20 cellular contexts compared by ENCODE assay signal in genomic region chr3:123869165-123869564, GRCh38. TPM values are rescaled to one million over a fixed set of nuclear protein-coding genes. Genes with fewer than 3 reads are reported as not detected.
"Had no signal": no experiment of that assay in that cellular context is flagged by ENCODE, and none has a peak within 500 bp of the region (broad histone marks: within the 10 kb centered on the region; RNA-seq: fewer than 3 reads in every experiment).

No MANE protein-coding gene starts in this region.

- H3K27me3 ChIP-seq: colonic mucosa, hepatocyte, left lung, neutrophil, transverse colon, vagina had no signal

- H3K79me2 ChIP-seq: hepatocyte, parathyroid adenoma had no signal

- ATAC-seq: activated CD8-positive, alpha-beta memory T cell treated with anti-CD3 and anti-CD28 coated beads, Interleukin-2, amount 10 ng/mL, durations not matched to agents 7 days and 5 days; activated naive CD8-positive, alpha-beta T cell treated with anti-CD3 and anti-CD28 coated beads, Interleukin-2, amount 50 U/mL, for 24 hours; esophagus mucosa; left lung; mucosa of descending colon; naive thymus-derived CD8-positive, alpha-beta T cell; stimulated activated memory B cell treated with anti-CD40 and anti-IgM and Interleukin-4, amounts not matched to agents 10 μg/mL and 1 μg/mL and 100 μg/mL, for 72 hours had no signal

- H3K4me2 ChIP-seq: hepatocyte had no signal

- H3K27ac ChIP-seq: colonic mucosa, hepatocyte, left lung, neutrophil, parathyroid adenoma, transverse colon, vagina had no signal

- H3K4me3 ChIP-seq: colonic mucosa, hepatocyte, left lung, mucosa of descending colon, transverse colon, vagina had no signal

- H2AFZ ChIP-seq: hepatocyte, parathyroid adenoma had no signal

- DNase-seq: activated CD4-positive, alpha-beta T cell treated with anti-CD3 and anti-CD28 coated beads, Interleukin-2, amount 50 U/mL, for 48 hours; activated CD4-positive, CD25-positive, alpha-beta regulatory T cell treated with anti-CD3 and anti-CD28 coated beads, Interleukin-2, amount 50 U/mL, for 72 hours; activated CD8-positive, alpha-beta memory T cell treated with anti-CD3 and anti-CD28 coated beads, Interleukin-2, amount 10 ng/mL, durations not matched to agents 7 days and 5 days; activated naive CD4-positive, alpha-beta T cell treated with anti-CD3 and anti-CD28 coated beads for 36 hours; activated naive CD8-positive, alpha-beta T cell treated with anti-CD3 and anti-CD28 coated beads, Interleukin-2, amount 50 U/mL, for 24 hours; activated T-cell treated with anti-CD3 and anti-CD28 coated beads, Interleukin-2, amount 50 U/mL, for 1 hour; central memory CD4-positive, alpha-beta T cell; colonic mucosa; islet precursor cell; left lung; mucosa of descending colon; naive thymus-derived CD8-positive, alpha-beta T cell; T-helper 9 cell; transverse colon had no signal

- H3K9me3 ChIP-seq: colonic mucosa, left lung, mucosa of descending colon, neutrophil, transverse colon, vagina had no signal

- H3K36me3 ChIP-seq: colonic mucosa, left lung, neutrophil, transverse colon, vagina had no signal

- H3K9ac ChIP-seq: parathyroid adenoma had no signal

- H3K4me1 ChIP-seq: colonic mucosa, left lung, parathyroid adenoma, transverse colon, vagina had no signal

RNA-seq across cellular contexts. Expression of gene MYLK, which starts 15.0 kb away (rescaled TPM):
- total RNA-seq: activated naive CD4-positive, alpha-beta T cell treated with anti-CD3 and anti-CD28 coated beads for 36 hours; naive thymus-derived CD8-positive, alpha-beta T cell had no signal
